12 cellular contexts compared by ENCODE assay signal in the genomic region with DNA sequence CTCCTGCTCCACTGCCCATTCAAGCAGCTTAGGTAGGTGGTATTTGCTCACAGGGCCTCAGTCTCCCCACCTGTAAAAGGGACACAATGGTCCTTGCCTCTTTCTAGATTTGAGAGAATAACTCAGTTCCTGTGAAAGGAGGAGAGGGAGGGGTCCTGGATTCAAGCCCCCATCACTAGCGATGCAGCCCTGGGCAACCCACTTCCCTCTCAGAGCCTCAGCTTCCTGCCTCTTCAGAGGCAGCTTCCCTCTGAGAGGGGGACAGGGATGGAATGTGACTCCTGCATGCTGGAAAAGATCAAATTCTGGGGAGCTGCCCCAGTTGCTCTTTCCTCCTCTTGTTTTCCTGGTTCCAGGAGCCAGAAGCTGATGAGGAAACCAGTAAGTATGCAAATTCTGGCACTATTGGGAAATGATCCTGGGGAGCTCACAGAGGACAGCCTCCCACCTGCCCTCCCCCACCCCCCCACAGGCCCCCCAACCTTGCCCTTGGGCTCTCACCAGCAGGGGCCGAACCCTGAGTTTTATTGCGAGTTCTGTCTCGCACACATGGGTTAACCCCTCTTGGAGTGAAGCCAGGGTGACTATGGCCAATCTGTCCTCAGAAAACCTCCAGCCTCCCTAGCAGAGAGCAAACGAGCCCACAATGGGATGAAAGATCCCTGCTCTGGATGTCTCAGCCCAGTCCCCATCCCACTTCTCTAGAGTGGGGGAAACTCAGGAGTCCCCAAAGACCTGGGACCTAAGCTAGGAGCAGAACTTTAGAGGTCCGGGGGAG. TPM values are rescaled to one million over a fixed set of nuclear protein-coding genes. Genes with fewer than 3 reads are reported as not detected.
DNase-seq lines count a peak whose midpoint lies in the region; ATAC-seq and FAIRE-seq lines count a peak whose summit lies in the region.
"Had no signal": no experiment of that assay in that cellular context is flagged by ENCODE, and none has a peak within 500 bp of the region (broad histone marks: within the 10 kb centered on the region; RNA-seq: fewer than 3 reads in every experiment).

No MANE protein-coding gene starts in this region.

- H3K4me3 ChIP-seq in skeletal muscle satellite cell (ENCODE audit: low read length): peak overlapping the region; percentile 19
- H3K4me3 ChIP-seq: SJSA1 had no signal

- H3K4me2 ChIP-seq in skeletal muscle satellite cell (ENCODE audit: low read length): peak overlapping the region; percentile 27
- H3K4me2 ChIP-seq: KMS-11 had no signal

- peak overlapping the region; percentile 69 for H3K9ac ChIP-seq in skeletal muscle satellite cell (ENCODE audit: low read depth, low read length)
- H3K9ac ChIP-seq: KMS-11 had no signal

- DNase-seq in GM03348 (ENCODE audit: low spot score) (peak; percentile 67), T-helper 17 cell (no peak), glomerular visceral epithelial cell (ENCODE audit: extremely low spot score) (peak; percentile 50), RCC 7860 (ENCODE audit: low spot score) (no peak), NCI-H2107 treated with DMSO at 0.1 percent for 48 hours (lab: John Stamatoyannopoulos, UW; ENCODE audit: unreplicated experiment) (no peak), NCI-H526 (lab: John Stamatoyannopoulos, UW) (no peak)
- DNase-seq: activated gamma-delta T cell had no signal

- peaks cover 7% of the 10 kb centered on the region for H3K36me3 Mint-ChIP-seq in T-helper 17 cell (ENCODE audit: low read depth)

- FAIRE-seq in RCC 7860 (lab: Jason Lieb, UNC): no peak
- FAIRE-seq: H54 had no signal

- no peak overlapping the region for H3K4me3 Mint-ChIP-seq in T-helper 17 cell

- H3K9me3 ChIP-seq in T-helper 17 cell (ENCODE audit: control insufficient read depth, low read length, poor library complexity, severe bottlenecking) (no peaks in the 10 kb centered on the region), skeletal muscle satellite cell (replicated peaks; ENCODE audit: low read length) (no peaks in the 10 kb centered on the region)
- H3K9me3 ChIP-seq: SJSA1 had no signal

- H3K27me3 Mint-ChIP-seq in T-helper 17 cell: no peaks in the 10 kb centered on the region

- H3K4me1 ChIP-seq in skeletal muscle satellite cell (ENCODE audit: control insufficient read depth, insufficient read depth, low read length): peaks cover 30% of the 10 kb centered on the region

- no peak for ATAC-seq in T-helper 17 cell
- no peak for ATAC-seq in GM21423 (IDR thresholded peaks at IDR 0.05; ENCODE audit: unreplicated experiment)

- H3K27me3 ChIP-seq in skeletal muscle satellite cell (ENCODE audit: control insufficient read depth, insufficient read depth, low read length): no peaks in the 10 kb centered on the region
- H3K27me3 ChIP-seq: SJSA1 had no signal

- H3K4me1 Mint-ChIP-seq in T-helper 17 cell: peaks cover 20% of the 10 kb centered on the region

- peak overlapping the region; percentile 73 for H3K27ac Mint-ChIP-seq in T-helper 17 cell

- peaks cover 69% of the 10 kb centered on the region for H3K36me3 ChIP-seq in skeletal muscle satellite cell (ENCODE audit: insufficient read depth, low read length)

RNA-seq across cellular contexts. Expression of gene ZC3H12A, which starts 11.7 kb away (rescaled TPM):
- 100 to 1,000 TPM; 166 to 170 TPM for total RNA-seq in T-helper 17 cell
- total RNA-seq in skeletal muscle satellite cell (2012; rRNA removed): 9.8 and 9.9 TPM in 2 replicates

RNA-seq across cellular contexts. Expression of gene MEAF6, which starts 28.5 kb away (rescaled TPM):
- 10 to 100 TPM; 54.7 to 58.0 TPM for total RNA-seq in T-helper 17 cell
- 52.9 and 59.1 TPM in 2 replicates for total RNA-seq in skeletal muscle satellite cell (2012; rRNA removed)

Comparison
In these comparisons a context has a peak if more than half of its experiments do, and no peak if none do; other contexts are left out.
1. DNase-seq: peak in GM03348 (single experiment) and glomerular visceral epithelial cell (single experiment); none in T-helper 17 cell (0 of 3), RCC 7860 (single experiment), NCI-H2107 treated with DMSO at 0.1 percent for 48 hours (single experiment) and NCI-H526 (0 of 2).